Comparison of ENCODE assay signal across 13 cellular contexts in genomic region chr1:185438936-185439335, GRCh38.
DNase-seq lines count a peak whose midpoint lies in the region; ATAC-seq and TF ChIP-seq lines count a peak whose summit lies in the region.
"Had no signal": no experiment of that assay in that cellular context is flagged by ENCODE, and none has a peak within 500 bp of the region (broad histone marks: within the 10 kb centered on the region; RNA-seq: fewer than 3 reads in every experiment).

No MANE protein-coding gene starts in this region.

- H3K36me3 Mint-ChIP-seq in activated CD8-positive, alpha-beta memory T cell treated with anti-CD3 and anti-CD28 coated beads, Interleukin-2, amount 10 ng/mL, durations not matched to agents 7 days and 5 days: peaks cover 30% of the 10 kb centered on the region
- H3K36me3 Mint-ChIP-seq in stimulated activated memory B cell treated with anti-CD40 and anti-IgM and Interleukin-4, amounts not matched to agents 10 μg/mL and 1 μg/mL and 100 μg/mL, for 72 hours: no peaks in the 10 kb centered on the region
- H3K36me3 Mint-ChIP-seq: activated naive CD4-positive, alpha-beta T cell treated with anti-CD3 and anti-CD28 coated beads, Interleukin-2, amount 50 U/mL, for 24 hours had no signal

- DNase-seq in activated CD8-positive, alpha-beta memory T cell treated with anti-CD3 and anti-CD28 coated beads, Interleukin-2, amount 10 ng/mL, durations not matched to agents 7 days and 5 days: no peak
- DNase-seq in activated CD8-positive, alpha-beta memory T cell treated with anti-CD3 and anti-CD28 coated beads for 24 hours: no peak
- peak; percentile 77 for DNase-seq in M059J (ENCODE audit: low read depth)
- DNase-seq in fibroblast of gingiva (ENCODE audit: low read depth): peak; percentile 6
- no peak for DNase-seq in heart left ventricle
- DNase-seq in GM10266 (ENCODE audit: extremely low spot score): no peak
- DNase-seq in NCI-H1417 treated with DMSO at 0.1 percent for 48 hours (lab: John Stamatoyannopoulos, UW): no peak
- DNase-seq: DND-41, MM.1S, NCI-H446 treated with DMSO at 0.1 percent for 48 hours, uterus had no signal

- H3K9me3 ChIP-seq in heart left ventricle: no peaks in the 10 kb centered on the region
- H3K9me3 ChIP-seq: uterus had no signal

- H3K27ac ChIP-seq in heart left ventricle: peak overlapping the region in 1 of 12 donors; percentile 75
- H3K27ac ChIP-seq: uterus had no signal

- no peaks in the 10 kb centered on the region for H3K27me3 ChIP-seq in heart left ventricle
- H3K27me3 ChIP-seq: uterus had no signal

- H3K27me3 Mint-ChIP-seq in activated CD8-positive, alpha-beta memory T cell treated with anti-CD3 and anti-CD28 coated beads, Interleukin-2, amount 10 ng/mL, durations not matched to agents 7 days and 5 days: no peaks in the 10 kb centered on the region
- no peaks in the 10 kb centered on the region for H3K27me3 Mint-ChIP-seq in stimulated activated memory B cell treated with anti-CD40 and anti-IgM and Interleukin-4, amounts not matched to agents 10 μg/mL and 1 μg/mL and 100 μg/mL, for 72 hours
- H3K27me3 Mint-ChIP-seq: activated naive CD4-positive, alpha-beta T cell treated with anti-CD3 and anti-CD28 coated beads, Interleukin-2, amount 50 U/mL, for 24 hours had no signal

- intact Hi-C loops in heart left ventricle (cut with DNase I): no loop called here

- peak; percentile 8 for ATAC-seq in activated CD8-positive, alpha-beta memory T cell treated with anti-CD3 and anti-CD28 coated beads, Interleukin-2, amount 10 ng/mL, durations not matched to agents 7 days and 5 days
- ATAC-seq in stimulated activated memory B cell treated with anti-CD40 and anti-IgM and Interleukin-4, amounts not matched to agents 10 μg/mL and 1 μg/mL and 100 μg/mL, for 72 hours: peak; percentile 17
- ATAC-seq in heart left ventricle: no peak

- H3K27ac Mint-ChIP-seq in activated CD8-positive, alpha-beta memory T cell treated with anti-CD3 and anti-CD28 coated beads, Interleukin-2, amount 10 ng/mL, durations not matched to agents 7 days and 5 days: no peak overlapping the region
- H3K27ac Mint-ChIP-seq in stimulated activated memory B cell treated with anti-CD40 and anti-IgM and Interleukin-4, amounts not matched to agents 10 μg/mL and 1 μg/mL and 100 μg/mL, for 72 hours: no peak overlapping the region
- H3K27ac Mint-ChIP-seq: activated naive CD4-positive, alpha-beta T cell treated with anti-CD3 and anti-CD28 coated beads, Interleukin-2, amount 50 U/mL, for 24 hours had no signal

- TF ChIP-seq POLR2A in heart left ventricle (IDR thresholded peaks at IDR 0.05): no peak

- H3K4me1 ChIP-seq in heart left ventricle: peaks cover 0 to 30% (median 3%) of the 10 kb centered on the region in 12 donors
- H3K4me1 ChIP-seq: uterus had no signal

- H3K9me3 Mint-ChIP-seq in activated CD8-positive, alpha-beta memory T cell treated with anti-CD3 and anti-CD28 coated beads, Interleukin-2, amount 10 ng/mL, durations not matched to agents 7 days and 5 days (ENCODE audit: low read depth): no peaks in the 10 kb centered on the region
- no peaks in the 10 kb centered on the region for H3K9me3 Mint-ChIP-seq in stimulated activated memory B cell treated with anti-CD40 and anti-IgM and Interleukin-4, amounts not matched to agents 10 μg/mL and 1 μg/mL and 100 μg/mL, for 72 hours
- H3K9me3 Mint-ChIP-seq: activated naive CD4-positive, alpha-beta T cell treated with anti-CD3 and anti-CD28 coated beads, Interleukin-2, amount 50 U/mL, for 24 hours had no signal

- no peak overlapping the region for H3K4me3 ChIP-seq in heart left ventricle
- H3K4me3 ChIP-seq: uterus had no signal

- no peaks in the 10 kb centered on the region for H3K36me3 ChIP-seq in heart left ventricle
- H3K36me3 ChIP-seq: uterus had no signal

- CTCF ChIA-PET in activated CD8-positive, alpha-beta memory T cell treated with anti-CD3 and anti-CD28 coated beads, Interleukin-2, amount 10 ng/mL, durations not matched to agents 7 days and 5 days (lab: Charles Lee): interaction anchor here (0.9 to 4.5 kb wide), 6 partner anchors 12 to 231 kb away, joined by 4 to 23 read pairs (median 5); partner anchors contain the start of gene IVNS1ABP

- TF ChIP-seq CTCF in heart left ventricle (IDR thresholded peaks at IDR 0.05) (no peak), GM10266 (IDR thresholded peaks at IDR 0.05; ENCODE audit: control insufficient read depth, insufficient read depth, low read depth, missing control alignments) (no peak)

- H3K4me1 Mint-ChIP-seq in activated CD8-positive, alpha-beta memory T cell treated with anti-CD3 and anti-CD28 coated beads, Interleukin-2, amount 10 ng/mL, durations not matched to agents 7 days and 5 days: peaks cover 33% of the 10 kb centered on the region
- H3K4me1 Mint-ChIP-seq in stimulated activated memory B cell treated with anti-CD40 and anti-IgM and Interleukin-4, amounts not matched to agents 10 μg/mL and 1 μg/mL and 100 μg/mL, for 72 hours: no peaks in the 10 kb centered on the region

- no peak overlapping the region for H3K4me3 Mint-ChIP-seq in activated CD8-positive, alpha-beta memory T cell treated with anti-CD3 and anti-CD28 coated beads, Interleukin-2, amount 10 ng/mL, durations not matched to agents 7 days and 5 days
- no peak overlapping the region for H3K4me3 Mint-ChIP-seq in stimulated activated memory B cell treated with anti-CD40 and anti-IgM and Interleukin-4, amounts not matched to agents 10 μg/mL and 1 μg/mL and 100 μg/mL, for 72 hours
- H3K4me3 Mint-ChIP-seq: activated naive CD4-positive, alpha-beta T cell treated with anti-CD3 and anti-CD28 coated beads, Interleukin-2, amount 50 U/mL, for 24 hours had no signal

Comparison
In these comparisons a context has a peak if more than half of its experiments do, and no peak if none do; other contexts are left out.
1. ATAC-seq: peak in activated CD8-positive, alpha-beta memory T cell treated with anti-CD3 and anti-CD28 coated beads, Interleukin-2, amount 10 ng/mL, durations not matched to agents 7 days and 5 days (single experiment) and stimulated activated memory B cell treated with anti-CD40 and anti-IgM and Interleukin-4, amounts not matched to agents 10 μg/mL and 1 μg/mL and 100 μg/mL, for 72 hours (single experiment); none in heart left ventricle (0 of 4).
2. DNase-seq: peak in M059J (single experiment) and fibroblast of gingiva (single experiment); none in activated CD8-positive, alpha-beta memory T cell treated with anti-CD3 and anti-CD28 coated beads, Interleukin-2, amount 10 ng/mL, durations not matched to agents 7 days and 5 days (single experiment), activated CD8-positive, alpha-beta memory T cell treated with anti-CD3 and anti-CD28 coated beads for 24 hours (single experiment), heart left ventricle (0 of 5), GM10266 (single experiment) and NCI-H1417 treated with DMSO at 0.1 percent for 48 hours (single experiment).